13 cellular contexts compared by ENCODE assay signal in the genomic region with DNA sequence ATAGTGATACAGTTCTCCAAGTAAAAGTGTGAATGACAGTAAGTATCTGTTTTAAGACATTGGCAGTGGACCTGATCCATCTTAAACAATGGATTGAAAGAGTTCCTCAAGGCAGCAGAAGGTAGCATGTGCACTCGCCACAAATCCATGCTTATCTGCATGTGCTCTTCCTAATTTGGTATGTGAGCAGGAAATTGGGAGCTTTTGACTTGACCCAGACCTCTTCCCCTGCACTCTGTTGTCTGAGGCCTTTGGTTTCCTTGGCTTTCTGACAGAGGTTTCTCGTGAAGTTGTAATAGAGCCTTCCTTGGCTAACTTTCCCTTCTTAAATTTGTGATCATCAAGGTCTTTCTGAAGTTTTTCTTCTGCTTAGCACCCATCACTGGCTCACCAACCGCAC.
A peak's percentile ranks its signal among the peaks of the same experiment; 100 is the strongest.
DNase-seq lines count a peak whose midpoint lies in the region; ATAC-seq, FAIRE-seq and TF ChIP-seq lines count a peak whose summit lies in the region.
"Had no signal": no experiment of that assay in that cellular context is flagged by ENCODE, and none has a peak within 500 bp of the region (broad histone marks: within the 10 kb centered on the region; RNA-seq: fewer than 3 reads in every experiment).

No MANE protein-coding gene starts in this region.

- no peak for TF ChIP-seq EP300 in K562 (IDR thresholded peaks at IDR 0.05; ENCODE audit: low read length)

- H4K20me1 ChIP-seq in BLaER1 treated with 17β-estradiol and CSF1 and Interleukin-3, amounts not matched to agents 10 nM and 100 nM: no peaks in the 10 kb centered on the region
- no peaks in the 10 kb centered on the region for H4K20me1 ChIP-seq in K562 (replicated peaks; ENCODE audit: control insufficient read depth, insufficient read depth, low read length)

- BruUV-seq in K562 (replicated peaks; lab: Mats Ljungman, UMichigan): no TSS peak

- TF ChIP-seq POLR2A in K562 (conservative IDR thresholded peaks at IDR 0.05): no peak
- no peak for TF ChIP-seq POLR2A in right lobe of liver (IDR thresholded peaks at IDR 0.05)

- POLR2A ChIA-PET in K562 (lab: Yijun Ruan, JAX): interaction anchor here (0.8 to 0.9 kb wide), 3 partner anchors 14 to 24 kb away, joined by 3 read pairs; no protein-coding TSS in a partner anchor

- no peak overlapping the region for H3K27ac ChIP-seq in BLaER1 treated with 17β-estradiol and CSF1 and Interleukin-3, amounts not matched to agents 10 nM and 100 nM
- H3K27ac ChIP-seq in K562 (ENCODE audit: extremely low read depth, low read depth, low read length) (no peak overlapping the region), right lobe of liver (no peak overlapping the region)
- H3K27ac ChIP-seq: A549, HL-60 had no signal

- no peak for DNase-seq in K562 (ENCODE audit: extremely low read depth in 1 of 4, low spot score in 3 of 4)
- no peak for DNase-seq in right lobe of liver
- DNase-seq in sciatic nerve (ENCODE audit: low spot score): no peak
- no peak for DNase-seq in effector CD8-positive, alpha-beta T cell (lab: John Stamatoyannopoulos, UW)
- no peak for DNase-seq in activated CD4-positive, alpha-beta T cell treated with anti-CD3 and anti-CD28 coated beads for 4 hours
- no peak for DNase-seq in NCI-H510A treated with DMSO at 0.1 percent for 48 hours (lab: John Stamatoyannopoulos, UW)
- DNase-seq: BE2C; CD8-positive, alpha-beta memory T cell; DMS53; HCEC 1CT had no signal

- H3K79me2 ChIP-seq in K562 (ENCODE audit: control insufficient read depth, insufficient read depth, low read length): no peaks in the 10 kb centered on the region

- intact Hi-C loops in K562 (cut with micrococcal nuclease): loop anchor here (10.0 kb wide), 1 partner anchor 772 kb away; no protein-coding TSS in a partner anchor
- intact Hi-C loops in right lobe of liver (cut with DNase I): no loop called here
- intact Hi-C loops in sciatic nerve (cut with DNase I): no loop called here

- ATAC-seq in K562 (no peak), right lobe of liver (peak; percentile 48 to 65 (median 56)), sciatic nerve (peak; percentile 43)
- ATAC-seq: A549 had no signal

- TF ChIP-seq RAD21 in K562 (CRISPR knock-in tag; conservative IDR thresholded peaks at IDR 0.05 in 1 of 2, IDR thresholded peaks at IDR 0.05 in 1 of 2): no peak

- in situ Hi-C loops in K562 (cut with MboI): no loop called here

- no peak overlapping the region for H2AFZ ChIP-seq in K562 (ENCODE audit: low read depth, low read length)

- H3K9me1 ChIP-seq in K562 (ENCODE audit: control insufficient read depth, insufficient read depth, low read length): peaks cover 4% of the 10 kb centered on the region

- peaks cover 0 to 19% (median 11%) of the 10 kb centered on the region in 10 experiments; a peak in 13 of 20 replicates for H3K4me1 ChIP-seq in BLaER1 treated with 17β-estradiol and CSF1 and Interleukin-3, amounts not matched to agents 10 nM and 100 nM
- H3K4me1 ChIP-seq in K562 (replicated peaks in 1 of 2; ENCODE audit: control insufficient read depth in 2 of 2, insufficient read depth in 2 of 2, low read length in 2 of 2): no peaks in the 10 kb centered on the region; a peak in 1 of 5 replicates
- no peaks in the 10 kb centered on the region for H3K4me1 ChIP-seq in right lobe of liver
- H3K4me1 ChIP-seq: A549, BE2C had no signal

- peak overlapping the region in 7 of 11 experiments; percentile 13 to 57 (median 48); a peak in 13 of 22 replicates for H3K4me2 ChIP-seq in BLaER1 treated with 17β-estradiol and CSF1 and Interleukin-3, amounts not matched to agents 10 nM and 100 nM
- H3K4me2 ChIP-seq in K562 (ENCODE audit: insufficient read depth, low read length): no peak overlapping the region
- H3K4me2 ChIP-seq: A549 had no signal

- TF ChIP-seq CTCF in K562 (IDR thresholded peaks at IDR 0.05 in 2 of 3, conservative IDR thresholded peaks at IDR 0.05 in 1 of 3; ENCODE audit: insufficient read depth in 2 of 3, low read depth in 1 of 3, low read length in 3 of 3) (no peak), right lobe of liver (IDR thresholded peaks at IDR 0.05) (no peak)

- H3K27me3 ChIP-seq in BLaER1 treated with 17β-estradiol and CSF1 and Interleukin-3, amounts not matched to agents 10 nM and 100 nM: no peaks in the 10 kb centered on the region
- H3K27me3 ChIP-seq in K562 (ENCODE audit: control insufficient read depth in 2 of 2, insufficient read depth in 2 of 2, low read length in 2 of 2) (peaks cover 22 to 37% of the 10 kb centered on the region in 2 experiments), right lobe of liver (no peaks in the 10 kb centered on the region)
- H3K27me3 ChIP-seq: BE2C had no signal

- 10% methylated on average over 3 of the region's 3 CpGs for WGBS in K562 (ENCODE audit: insufficient coverage, low coverage, missing lambda C conversion rate)
- 64% methylated on average over 3 of the region's 3 CpGs for WGBS in right lobe of liver (ENCODE audit: insufficient coverage, low coverage, low lambda C conversion rate, missing lambda C conversion rate)

- CTCF ChIA-PET in K562 (lab: Yijun Ruan, JAX; ENCODE audit: low intra/inter-chr PET ratio): interaction anchor here (0.5 kb wide), 1 partner anchor 852 kb away, joined by 3 read pairs; no protein-coding TSS in a partner anchor

- peaks cover 0 to 5% (median 0%) of the 10 kb centered on the region in 11 experiments; a peak in 5 of 22 replicates for H3K9me3 ChIP-seq in BLaER1 treated with 17β-estradiol and CSF1 and Interleukin-3, amounts not matched to agents 10 nM and 100 nM (replicated peaks in 1 of 11)
- H3K9me3 ChIP-seq in K562 (replicated peaks; ENCODE audit: control insufficient read depth, insufficient read depth, low read depth, low read length): no peaks in the 10 kb centered on the region
- no peaks in the 10 kb centered on the region for H3K9me3 ChIP-seq in right lobe of liver
- H3K9me3 ChIP-seq: A549, BE2C had no signal

- H3K9ac ChIP-seq in BLaER1 treated with 17β-estradiol and CSF1 and Interleukin-3, amounts not matched to agents 10 nM and 100 nM: no peak overlapping the region
- no peak overlapping the region for H3K9ac ChIP-seq in K562 (ENCODE audit: insufficient read depth in 1 of 2, low read depth in 2 of 2, low read length in 2 of 2)

- no peak for FAIRE-seq in K562 (lab: Jason Lieb, UNC)
- FAIRE-seq: A549 had no signal

- H3K4me3 ChIP-seq in BLaER1 treated with 17β-estradiol and CSF1 and Interleukin-3, amounts not matched to agents 10 nM and 100 nM: no peak overlapping the region
- H3K4me3 ChIP-seq in K562 (no peak overlapping the region), right lobe of liver (no peak overlapping the region)
- H3K4me3 ChIP-seq: A549 had no signal

- no peaks in the 10 kb centered on the region for H3K36me3 ChIP-seq in BLaER1 treated with 17β-estradiol and CSF1 and Interleukin-3, amounts not matched to agents 10 nM and 100 nM
- H3K36me3 ChIP-seq in K562 (ENCODE audit: control insufficient read depth, insufficient read depth, low read length) (no peaks in the 10 kb centered on the region), right lobe of liver (peaks cover 0 to 13% (median 1%) of the 10 kb centered on the region in 4 donors)
- H3K36me3 ChIP-seq: BE2C had no signal

TF ChIP-seq in K562, 482 proteins besides CTCF, POLR2A, EP300 and RAD21 (continues in another document):
- peak; percentile 34; the same call in 1 of the 2 replicates for TF ChIP-seq L3MBTL2 (IDR thresholded peaks at IDR 0.05)
